Comparison of ENCODE assay signal across 10 cellular contexts in genomic region chr13:109779876-109780516, GRCh38. TPM values are rescaled to one million over a fixed set of nuclear protein-coding genes. Genes with fewer than 3 reads are reported as not detected.
DNase-seq lines count a peak whose midpoint lies in the region; ATAC-seq, FAIRE-seq and TF ChIP-seq lines count a peak whose summit lies in the region.
"Had no signal": no experiment of that assay in that cellular context is flagged by ENCODE, and none has a peak within 500 bp of the region (broad histone marks: within the 10 kb centered on the region; RNA-seq: fewer than 3 reads in every experiment).

No MANE protein-coding gene starts in this region.

- peak overlapping the region; percentile 40 for H3K4me3 Mint-ChIP-seq in natural killer cell
- no peak overlapping the region for H3K4me3 Mint-ChIP-seq in natural killer cell treated with Interleukin-12 subunit alpha and Interleukin-12 subunit beta and Interleukin-15 and Interleukin-18, amount 100 ng/mL, for 72 hours

- no peak for FAIRE-seq in RCC 7860 (lab: Jason Lieb, UNC)

- no peak overlapping the region for H3K27ac ChIP-seq in mesodermal cell (ENCODE audit: low read depth, low read length, severe bottlenecking)
- peak overlapping the region; percentile 55 for H3K27ac ChIP-seq in vagina
- H3K27ac ChIP-seq: epithelial cell of prostate had no signal

- H3K27me3 Mint-ChIP-seq in natural killer cell (ENCODE audit: low read depth in 2 of 2): no peaks in the 10 kb centered on the region
- no peaks in the 10 kb centered on the region for H3K27me3 Mint-ChIP-seq in natural killer cell treated with Interleukin-12 subunit alpha and Interleukin-12 subunit beta and Interleukin-15 and Interleukin-18, amount 100 ng/mL, for 72 hours
- H3K27me3 Mint-ChIP-seq: naive B cell had no signal

- peaks cover 23% of the 10 kb centered on the region for H3K4me1 ChIP-seq in mesodermal cell (ENCODE audit: control insufficient read depth, insufficient read depth, low read length, poor library complexity, severe bottlenecking)
- H3K4me1 ChIP-seq in vagina: peaks cover 68% of the 10 kb centered on the region

- intact Hi-C loops in natural killer cell (cut with micrococcal nuclease): no loop called here
- intact Hi-C loops in vagina (cut with DNase I): loop anchor here (5.0 to 10.0 kb wide), 3 partner anchors 325 to 825 kb away; no protein-coding TSS in a partner anchor

- H3K36me3 ChIP-seq in mesodermal cell (ENCODE audit: control insufficient read depth, insufficient read depth, low read length): peaks cover 34% of the 10 kb centered on the region
- H3K36me3 ChIP-seq in vagina: peaks cover 0 to 21% of the 10 kb centered on the region in 2 donors

- no peak for TF ChIP-seq CTCF in natural killer cell (IDR thresholded peaks at IDR 0.05)
- TF ChIP-seq CTCF in vagina (IDR thresholded peaks at IDR 0.05): no peak

- H3K4me1 Mint-ChIP-seq in natural killer cell: peaks cover 47 to 52% of the 10 kb centered on the region in 2 donors
- H3K4me1 Mint-ChIP-seq in natural killer cell treated with Interleukin-12 subunit alpha and Interleukin-12 subunit beta and Interleukin-15 and Interleukin-18, amount 100 ng/mL, for 72 hours (ENCODE audit: low read depth in 2 of 2): peaks cover 33 to 34% of the 10 kb centered on the region in 2 donors

- ATAC-seq in natural killer cell (no peak), HG03175 (IDR thresholded peaks at IDR 0.05; ENCODE audit: unreplicated experiment) (no peak)
- no peak for ATAC-seq in natural killer cell treated with Interleukin-12 subunit alpha and Interleukin-12 subunit beta and Interleukin-15 and Interleukin-18, amount 100 ng/mL, for 72 hours

- H3K9me3 ChIP-seq in mesodermal cell (ENCODE audit: control insufficient read depth, low read length) (no peaks in the 10 kb centered on the region), vagina (no peaks in the 10 kb centered on the region)

- H3K9me3 Mint-ChIP-seq in natural killer cell: no peaks in the 10 kb centered on the region
- H3K9me3 Mint-ChIP-seq in natural killer cell treated with Interleukin-12 subunit alpha and Interleukin-12 subunit beta and Interleukin-15 and Interleukin-18, amount 100 ng/mL, for 72 hours: no peaks in the 10 kb centered on the region
- H3K9me3 Mint-ChIP-seq: naive B cell had no signal

- no peaks in the 10 kb centered on the region for H3K36me3 Mint-ChIP-seq in natural killer cell
- no peaks in the 10 kb centered on the region for H3K36me3 Mint-ChIP-seq in natural killer cell treated with Interleukin-12 subunit alpha and Interleukin-12 subunit beta and Interleukin-15 and Interleukin-18, amount 100 ng/mL, for 72 hours
- H3K36me3 Mint-ChIP-seq: naive B cell had no signal

- H3K27me3 ChIP-seq in vagina: no peaks in the 10 kb centered on the region

- peak overlapping the region; percentile 13 to 32 for H3K27ac Mint-ChIP-seq in natural killer cell
- peak overlapping the region in 1 of 2 donors; percentile 39 for H3K27ac Mint-ChIP-seq in natural killer cell treated with Interleukin-12 subunit alpha and Interleukin-12 subunit beta and Interleukin-15 and Interleukin-18, amount 100 ng/mL, for 72 hours

- 83 to 96% methylated on average over 4 to 6 of the region's 7 CpGs for WGBS in mesodermal cell (ENCODE audit: insufficient coverage in 2 of 2), 2 experiments

- H3K4me3 ChIP-seq in mesodermal cell (ENCODE audit: extremely low read depth, insufficient read depth, low read length, poor library complexity, severe bottlenecking): peak overlapping the region; percentile 11
- H3K4me3 ChIP-seq in vagina: peak overlapping the region; percentile 44 to 84

- TF ChIP-seq POLR2A in vagina (IDR thresholded peaks at IDR 0.05): no peak

- DNase-seq in natural killer cell: no peak
- DNase-seq in natural killer cell treated with Interleukin-12 subunit alpha and Interleukin-12 subunit beta and Interleukin-15 and Interleukin-18, amount 100 ng/mL, for 72 hours (ENCODE audit: low spot score): no peak
- DNase-seq in astrocyte of the hippocampus (ENCODE audit: low read depth, low spot score): peak; percentile 36
- DNase-seq in vagina (ENCODE audit: extremely low spot score in 2 of 2): no peak
- no peak for DNase-seq in GM19238 (ENCODE audit: insufficient read length, low spot score)
- DNase-seq in RCC 7860 (ENCODE audit: low spot score): no peak
- DNase-seq: naive B cell had no signal

RNA-seq across cellular contexts. Expression of gene IRS2, which starts 6.4 kb away (rescaled TPM):
- 10 to 100 TPM; 39.8 to 79.1 (median 60.9) TPM for total RNA-seq in natural killer cell
- 1 to 10 TPM in 1 of 2 donors, under 1 TPM in 1; 0.95 to 1.1 TPM for total RNA-seq in natural killer cell treated with Interleukin-12 subunit alpha and Interleukin-12 subunit beta and Interleukin-15 and Interleukin-18, amount 100 ng/mL, for 72 hours
- 6.9 TPM for polyA plus RNA-seq in mesodermal cell (2013, experiment 1 of 2)
- 5.5 TPM for polyA plus RNA-seq in mesodermal cell (2013, experiment 2 of 2)
- total RNA-seq in vagina: 25.0 TPM

Comparison
In these comparisons a context has a peak if more than half of its experiments do, and no peak if none do; other contexts are left out.
1. RNA of gene IRS2, which starts 6.4 kb away (total RNA-seq): 39.8 to 79.1 TPM in natural killer cell and 25.0 TPM in vagina (single experiment); 0.95 to 1.1 TPM in natural killer cell treated with Interleukin-12 subunit alpha and Interleukin-12 subunit beta and Interleukin-15 and Interleukin-18, amount 100 ng/mL, for 72 hours; every median in the first group is over 10 times any median in the second.